ENCODE assay signal across 14 cellular contexts in the genomic region with DNA sequence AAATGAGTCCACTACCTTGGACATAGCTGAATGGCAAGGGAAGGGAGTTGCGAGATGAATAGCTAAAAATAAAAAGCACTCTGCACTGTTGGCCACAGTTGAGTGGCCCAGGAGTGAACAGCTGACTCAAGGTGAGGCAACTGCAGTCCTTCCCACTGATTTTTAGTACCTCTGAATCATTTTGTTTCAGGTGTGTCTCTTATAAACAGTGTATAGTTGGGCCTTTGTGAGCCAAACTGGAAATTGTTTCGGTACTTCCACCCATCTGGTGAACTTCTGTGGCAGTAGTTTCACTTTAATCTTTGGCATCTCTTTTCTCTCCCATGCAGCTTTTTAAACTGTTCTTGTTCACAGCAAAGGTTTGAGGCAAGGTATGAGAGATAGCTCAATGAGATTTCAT.
DNase-seq lines count a peak whose midpoint lies in the region; ATAC-seq, FAIRE-seq and TF ChIP-seq lines count a peak whose summit lies in the region.
"Had no signal": no experiment of that assay in that cellular context is flagged by ENCODE, and none has a peak within 500 bp of the region (broad histone marks: within the 10 kb centered on the region; RNA-seq: fewer than 3 reads in every experiment).

No MANE protein-coding gene starts in this region.

- TF ChIP-seq CTCF in RWPE1 (conservative IDR thresholded peaks at IDR 0.05; ENCODE audit: low read depth): no peak

- CTCF ChIA-PET in RWPE1 (lab: Yijun Ruan, JAX): interaction anchor here (0.6 kb wide), 1 partner anchor 114 kb away, joined by 4 read pairs; no protein-coding TSS in a partner anchor

- H3K27ac ChIP-seq in RWPE1: no peak overlapping the region
- H3K27ac ChIP-seq: ascending aorta, parathyroid adenoma had no signal

- no peak for FAIRE-seq in RCC 7860 (lab: Jason Lieb, UNC)

- H3K4me1 Mint-ChIP-seq in activated T-cell treated with anti-CD3 and anti-CD28 coated beads, Interleukin-2, amount 50 U/mL, for 24 hours (ENCODE audit: low read depth): peaks cover 63% of the 10 kb centered on the region
- peaks cover 75 to 92% of the 10 kb centered on the region in 2 donors for H3K4me1 Mint-ChIP-seq in stimulated activated naive B cell treated with anti-CD40 and anti-IgM and Interleukin-4, amounts not matched to agents 10 μg/mL and 1 μg/mL and 100 μg/mL, for 72 hours

- H3K27ac Mint-ChIP-seq in activated T-cell treated with anti-CD3 and anti-CD28 coated beads, Interleukin-2, amount 50 U/mL, for 24 hours: peak overlapping the region; percentile 52
- H3K27ac Mint-ChIP-seq in stimulated activated naive B cell treated with anti-CD40 and anti-IgM and Interleukin-4, amounts not matched to agents 10 μg/mL and 1 μg/mL and 100 μg/mL, for 72 hours: peak overlapping the region; percentile 43

- H3K9me3 Mint-ChIP-seq in activated T-cell treated with anti-CD3 and anti-CD28 coated beads, Interleukin-2, amount 50 U/mL, for 24 hours: peaks cover 7% of the 10 kb centered on the region
- peaks cover 13 to 24% of the 10 kb centered on the region in 2 donors for H3K9me3 Mint-ChIP-seq in stimulated activated naive B cell treated with anti-CD40 and anti-IgM and Interleukin-4, amounts not matched to agents 10 μg/mL and 1 μg/mL and 100 μg/mL, for 72 hours

- ATAC-seq in esophagus mucosa: peak; percentile 95
- ATAC-seq in stimulated activated naive B cell treated with anti-CD40 and anti-IgM and Interleukin-4, amounts not matched to agents 10 μg/mL and 1 μg/mL and 100 μg/mL, for 72 hours (replicated peaks): peak; percentile 43 to 45

- POLR2A ChIA-PET in RWPE1 (lab: Yijun Ruan, JAX; ENCODE audit: low non-redundant PET): no interaction called here

- DNase-seq in activated T-cell treated with anti-CD3 and anti-CD28 coated beads, Interleukin-2, amount 50 U/mL, for 24 hours: no peak
- no peak for DNase-seq in activated T-cell treated with anti-CD3 and anti-CD28 coated beads, Interleukin-2, amount 50 U/mL, for 48 hours
- DNase-seq in RWPE1 (ENCODE audit: low spot score) (peak; percentile 3), RCC 7860 (ENCODE audit: low spot score) (no peak), amniotic stem cell (lab: John Stamatoyannopoulos, UW) (no peak), OCI-M2 (lab: John Stamatoyannopoulos, UW; ENCODE audit: unreplicated experiment) (no peak)
- no peak for DNase-seq in stimulated activated naive B cell treated with anti-CD40 and anti-IgM and Interleukin-4, amounts not matched to agents 10 μg/mL and 1 μg/mL and 100 μg/mL, for 72 hours
- DNase-seq: ACHN; activated CD8-positive, alpha-beta memory T cell treated with anti-CD3 and anti-CD28 coated beads, Interleukin-2, amount 50 U/mL, for 4 hours; NCI-H1930; NCI-H82 had no signal

- peaks cover 5% of the 10 kb centered on the region for H3K36me3 Mint-ChIP-seq in activated T-cell treated with anti-CD3 and anti-CD28 coated beads, Interleukin-2, amount 50 U/mL, for 24 hours (ENCODE audit: low read depth)
- H3K36me3 Mint-ChIP-seq in stimulated activated naive B cell treated with anti-CD40 and anti-IgM and Interleukin-4, amounts not matched to agents 10 μg/mL and 1 μg/mL and 100 μg/mL, for 72 hours: peaks cover 17 to 23% of the 10 kb centered on the region in 2 donors

- no peaks in the 10 kb centered on the region for H3K27me3 Mint-ChIP-seq in activated T-cell treated with anti-CD3 and anti-CD28 coated beads, Interleukin-2, amount 50 U/mL, for 24 hours
- H3K27me3 Mint-ChIP-seq in stimulated activated naive B cell treated with anti-CD40 and anti-IgM and Interleukin-4, amounts not matched to agents 10 μg/mL and 1 μg/mL and 100 μg/mL, for 72 hours: no peaks in the 10 kb centered on the region

- peak overlapping the region; percentile 15 for H3K4me3 Mint-ChIP-seq in activated T-cell treated with anti-CD3 and anti-CD28 coated beads, Interleukin-2, amount 50 U/mL, for 24 hours
- peak overlapping the region; percentile 44 to 55 for H3K4me3 Mint-ChIP-seq in stimulated activated naive B cell treated with anti-CD40 and anti-IgM and Interleukin-4, amounts not matched to agents 10 μg/mL and 1 μg/mL and 100 μg/mL, for 72 hours
